ENCODE assay signal across 8 cellular contexts in the genomic region with DNA sequence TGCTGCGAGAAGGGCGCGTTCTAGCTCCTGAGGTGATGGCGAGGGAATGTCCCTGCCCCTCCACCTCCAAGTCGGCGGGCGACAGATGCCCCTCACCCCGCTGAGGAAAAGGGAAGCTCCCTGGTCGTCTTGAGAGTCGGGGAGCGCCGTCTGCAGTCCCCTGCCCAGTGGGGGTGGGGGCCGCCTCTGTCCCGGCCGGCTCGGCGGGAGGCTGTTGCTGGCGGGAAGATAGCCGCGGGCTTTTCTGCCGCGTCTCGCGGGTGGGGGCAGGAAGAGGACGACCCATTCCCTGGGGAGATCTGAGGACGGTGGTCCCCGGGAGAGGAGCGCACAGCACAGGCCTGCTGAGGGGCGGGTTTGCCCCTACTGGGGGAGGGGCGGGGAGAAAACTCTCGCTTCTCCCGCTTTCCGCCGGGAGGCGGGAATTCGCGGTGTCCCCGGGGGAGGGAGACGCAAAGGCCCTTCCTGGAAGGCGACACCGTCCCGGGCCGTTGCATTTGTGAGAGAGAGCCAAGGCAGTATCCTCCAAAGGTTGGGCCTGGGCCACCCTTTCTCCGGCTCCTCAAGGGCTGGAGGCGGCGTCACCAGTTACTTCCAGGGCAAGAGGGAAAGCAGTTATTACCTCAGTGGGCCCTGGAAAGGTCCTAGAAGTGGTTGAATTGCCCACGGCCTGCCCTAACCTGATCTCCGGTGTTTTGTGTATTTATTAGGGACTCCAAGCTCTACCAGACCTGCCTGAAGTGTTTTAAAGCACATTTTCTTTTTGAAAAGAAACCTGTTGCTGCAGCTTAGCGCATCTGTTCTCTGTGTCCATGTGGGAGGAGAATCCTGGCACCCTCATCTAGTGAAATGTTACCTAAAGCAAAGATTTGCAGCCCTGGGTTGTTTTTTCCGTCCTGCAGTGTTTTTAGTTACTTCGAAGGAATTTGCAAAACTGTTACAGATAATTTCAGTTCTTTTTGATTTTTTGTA. TPM values are rescaled to one million over a fixed set of nuclear protein-coding genes. Genes with fewer than 3 reads are reported as not detected.
DNase-seq lines count a peak whose midpoint lies in the region; ATAC-seq, FAIRE-seq and TF ChIP-seq lines count a peak whose summit lies in the region.

No MANE protein-coding gene starts in this region.

- peak overlapping the region; percentile 79 to 91 (median 82) for H3K4me3 ChIP-seq in H1 (ENCODE audit: extremely low read depth in 1 of 4, insufficient read depth in 2 of 4, low read depth in 3 of 4, low read length in 4 of 4)
- H3K4me3 ChIP-seq in lower lobe of right lung: peak overlapping the region; percentile 98

- H3K4me2 ChIP-seq in H1 (ENCODE audit: insufficient read depth in 1 of 2, low read depth in 2 of 2, low read length in 2 of 2): peak overlapping the region; percentile 81 to 99

- no peaks in the 10 kb centered on the region for H3K9me3 ChIP-seq in H1 (ENCODE audit: insufficient read depth in 2 of 2, low read depth in 1 of 2, low read length in 1 of 2)
- H3K9me3 ChIP-seq in lower lobe of right lung: no peaks in the 10 kb centered on the region

- H2AFZ ChIP-seq in H1 (ENCODE audit: low read length): no peak overlapping the region

- H3K4me1 ChIP-seq in H1 (replicated peaks in 1 of 4; ENCODE audit: control insufficient read depth in 3 of 4, insufficient read depth in 4 of 4, low read length in 3 of 4) (peaks cover 0 to 6% (median 2%) of the 10 kb centered on the region in 4 experiments; a peak in 3 of 7 replicates), lower lobe of right lung (peaks cover 54% of the 10 kb centered on the region)

- H3K23ac ChIP-seq in H1 (ENCODE audit: insufficient read length): no peak overlapping the region

- peaks cover 49% of the 10 kb centered on the region for H3K4me1 Mint-ChIP-seq in activated CD4-positive, alpha-beta memory T cell treated with anti-CD3 and anti-CD28 coated beads, Interleukin-2, amount 10 ng/mL, durations not matched to agents 7 days and 5 days
- peaks cover 58% of the 10 kb centered on the region for H3K4me1 Mint-ChIP-seq in stimulated activated memory B cell treated with anti-CD40 and anti-IgM and Interleukin-4, amounts not matched to agents 10 μg/mL and 1 μg/mL and 100 μg/mL, for 72 hours

- H3K9ac ChIP-seq in H1 (replicated peaks in 1 of 4; ENCODE audit: extremely low read depth in 1 of 4, low read depth in 3 of 4, low read length in 3 of 4): peak overlapping the region; percentile 90 to 98 (median 94)

- H3K9me3 Mint-ChIP-seq in activated CD4-positive, alpha-beta memory T cell treated with anti-CD3 and anti-CD28 coated beads, Interleukin-2, amount 10 ng/mL, durations not matched to agents 7 days and 5 days: no peaks in the 10 kb centered on the region
- no peaks in the 10 kb centered on the region for H3K9me3 Mint-ChIP-seq in stimulated activated memory B cell treated with anti-CD40 and anti-IgM and Interleukin-4, amounts not matched to agents 10 μg/mL and 1 μg/mL and 100 μg/mL, for 72 hours

- peak overlapping the region; percentile 100 for H2BK5ac ChIP-seq in H1 (ENCODE audit: low read depth, low read length)

- peak overlapping the region; percentile 91 for H2BK12ac ChIP-seq in H1 (ENCODE audit: low read depth, low read length)

- H3K14ac ChIP-seq in H1 (ENCODE audit: insufficient read length): peak overlapping the region; percentile 49

- no peak for TF ChIP-seq RAD21 in H1 (IDR thresholded peaks at IDR 0.05 in 1 of 2, conservative IDR thresholded peaks at IDR 0.05 in 1 of 2; ENCODE audit: low read depth in 2 of 2, low read length in 2 of 2)

- intact Hi-C loops in lower lobe of right lung (cut with DNase I): no loop called here

- peak; percentile 13 for ATAC-seq in GM19023 (IDR thresholded peaks at IDR 0.05; ENCODE audit: unreplicated experiment)
- peak; percentile 10 for ATAC-seq in HG03439 (IDR thresholded peaks at IDR 0.05; ENCODE audit: unreplicated experiment)
- peak; percentile 68 to 70 for ATAC-seq in lower lobe of right lung
- ATAC-seq in stimulated activated memory B cell treated with anti-CD40 and anti-IgM and Interleukin-4, amounts not matched to agents 10 μg/mL and 1 μg/mL and 100 μg/mL, for 72 hours: peak; percentile 35

- peak; percentile 27 for DNase-seq in AG09319 (ENCODE audit: extremely low read depth, low read depth)
- DNase-seq in NCI-H460 (ENCODE audit: extremely low read depth, low read depth): peak; percentile 41
- DNase-seq in activated CD4-positive, alpha-beta memory T cell treated with anti-CD3 and anti-CD28 coated beads, Interleukin-2, amount 10 ng/mL, durations not matched to agents 7 days and 5 days: peak; percentile 54
- peak; percentile 49 to 86 for DNase-seq in H1 (ENCODE audit: low read depth in 1 of 2, low spot score in 2 of 2)
- DNase-seq in lower lobe of right lung: peak; percentile 83

- H3K36me3 ChIP-seq in H1 (ENCODE audit: control insufficient read depth in 2 of 4, insufficient read depth in 4 of 4, low read length in 3 of 4) (peaks cover 0 to 3% (median 0%) of the 10 kb centered on the region in 4 experiments; a peak in 1 of 8 replicates), lower lobe of right lung (no peaks in the 10 kb centered on the region)

- POLR2A ChIA-PET in activated CD4-positive, alpha-beta memory T cell treated with anti-CD3 and anti-CD28 coated beads, Interleukin-2, amount 10 ng/mL, durations not matched to agents 7 days and 5 days (lab: Charles Lee): interaction anchor here (0.6 to 5.2 kb wide), 15 partner anchors 12 to 638 kb away, joined by 3 to 47 read pairs (median 3); partner anchors contain the start of genes RBBP4 and ZBTB8OS
- POLR2A ChIA-PET in H1 (lab: Charles Lee; ENCODE audit: partially characterized antibody): interaction anchor here (0.6 to 4.1 kb wide), 42 partner anchors 9 to 805 kb away, joined by 3 to 23 read pairs (median 5); partner anchors contain the start of genes BSDC1, FNDC5, MARCKSL1 and RBBP4

- peak overlapping the region; percentile 94 for H4K5ac ChIP-seq in H1 (ENCODE audit: insufficient read length, low read depth, low read length)

- H3K23me2 ChIP-seq in H1 (ENCODE audit: low read depth, low read length): peaks cover 6% of the 10 kb centered on the region

- H2AK5ac ChIP-seq in H1 (ENCODE audit: low read depth, low read length): no peak overlapping the region

- peak overlapping the region; percentile 46 for H2BK15ac ChIP-seq in H1 (ENCODE audit: low read length)

- TF ChIP-seq POLR2A in H1 (IDR thresholded peaks at IDR 0.05; ENCODE audit: control extremely low read depth in 1 of 2, low read depth in 2 of 2, low read length in 2 of 2): peak in 1 of 2 experiments; percentile 84; a peak in 2 of 3 replicates

- peak overlapping the region; percentile 91 for H3K18ac ChIP-seq in H1 (ENCODE audit: extremely low read depth, low read length)

- H3K79me2 ChIP-seq in H1 (ENCODE audit: control insufficient read depth in 1 of 2, insufficient read depth in 2 of 2, low read length in 2 of 2): peaks cover 18 to 85% of the 10 kb centered on the region in 2 experiments

- H3K27me3 ChIP-seq in H1 (replicated peaks in 1 of 4; ENCODE audit: control insufficient read depth in 3 of 4, extremely low read depth in 1 of 4, insufficient read depth in 3 of 4, low read length in 3 of 4): no peaks in the 10 kb centered on the region
- H3K27me3 ChIP-seq in lower lobe of right lung (ENCODE audit: low read depth): no peaks in the 10 kb centered on the region

- H3K4ac ChIP-seq in H1 (replicated peaks; ENCODE audit: insufficient read length, low read depth, low read length): peak overlapping the region; percentile 98

- 4% methylated on average over 37 of the region's 51 CpGs; no CpG with 5 or more reads in 1 of the 2 experiments for WGBS in H1 (ENCODE audit: extremely low coverage in 1 of 2, insufficient coverage in 1 of 2, insufficient read length in 1 of 2, insufficient replicate concordance in 2 of 2, low coverage in 1 of 2, low lambda C conversion rate in 2 of 2, missing lambda C conversion rate in 1 of 2), 2 experiments

- peak overlapping the region; percentile 89 for H3K27ac Mint-ChIP-seq in activated CD4-positive, alpha-beta memory T cell treated with anti-CD3 and anti-CD28 coated beads, Interleukin-2, amount 10 ng/mL, durations not matched to agents 7 days and 5 days
- peak overlapping the region; percentile 87 for H3K27ac Mint-ChIP-seq in stimulated activated memory B cell treated with anti-CD40 and anti-IgM and Interleukin-4, amounts not matched to agents 10 μg/mL and 1 μg/mL and 100 μg/mL, for 72 hours

- H2BK20ac ChIP-seq in H1 (ENCODE audit: low read length): no peak overlapping the region

- H3K56ac ChIP-seq in H1 (replicated peaks; ENCODE audit: insufficient read length, low read depth, low read length): peak overlapping the region; percentile 91

- peak overlapping the region; percentile 99 for H4K91ac ChIP-seq in H1 (replicated peaks; ENCODE audit: insufficient read length, low read length)

- H3K36me3 Mint-ChIP-seq in activated CD4-positive, alpha-beta memory T cell treated with anti-CD3 and anti-CD28 coated beads, Interleukin-2, amount 10 ng/mL, durations not matched to agents 7 days and 5 days (ENCODE audit: low read depth): peaks cover 52% of the 10 kb centered on the region
- H3K36me3 Mint-ChIP-seq in stimulated activated memory B cell treated with anti-CD40 and anti-IgM and Interleukin-4, amounts not matched to agents 10 μg/mL and 1 μg/mL and 100 μg/mL, for 72 hours: peaks cover 13% of the 10 kb centered on the region

- FAIRE-seq in H1 (lab: Jason Lieb, UNC): no peak

- H3K27ac ChIP-seq in H1 (ENCODE audit: low read depth, low read length): peak overlapping the region; percentile 95
- H3K27ac ChIP-seq in lower lobe of right lung: peak overlapping the region; percentile 95

- peak overlapping the region; percentile 60 for H2BK120ac ChIP-seq in H1 (replicated peaks; ENCODE audit: low read depth, low read length)

- no peaks in the 10 kb centered on the region; the same call in 1 of the 2 replicates for H3K79me1 ChIP-seq in H1 (ENCODE audit: low read depth, low read length)

- H3K4me3 Mint-ChIP-seq in activated CD4-positive, alpha-beta memory T cell treated with anti-CD3 and anti-CD28 coated beads, Interleukin-2, amount 10 ng/mL, durations not matched to agents 7 days and 5 days: peak overlapping the region; percentile 93
- peak overlapping the region; percentile 96 for H3K4me3 Mint-ChIP-seq in stimulated activated memory B cell treated with anti-CD40 and anti-IgM and Interleukin-4, amounts not matched to agents 10 μg/mL and 1 μg/mL and 100 μg/mL, for 72 hours

- H4K20me1 ChIP-seq in H1 (replicated peaks in 1 of 2; ENCODE audit: control insufficient read depth in 1 of 2, insufficient read depth in 2 of 2, low read length in 2 of 2): no peaks in the 10 kb centered on the region

- H4K8ac ChIP-seq in H1 (ENCODE audit: extremely low read depth, insufficient read depth, low read length): peak overlapping the region; percentile 99

- TF ChIP-seq CTCF in AG09319 (IDR thresholded peaks at IDR 0.05; ENCODE audit: low read depth, low read length) (no peak; the same call in 1 of the 2 replicates), H1 (IDR thresholded peaks at IDR 0.05; ENCODE audit: control extremely low read depth in 1 of 3, insufficient read depth in 1 of 3, low read depth in 1 of 3, low read length in 3 of 3) (no peak), lower lobe of right lung (IDR thresholded peaks at IDR 0.05) (no peak)

- CTCF ChIA-PET in activated CD4-positive, alpha-beta memory T cell treated with anti-CD3 and anti-CD28 coated beads, Interleukin-2, amount 10 ng/mL, durations not matched to agents 7 days and 5 days (lab: Charles Lee): interaction anchor here (1.2 kb wide), 1 partner anchor 45 kb away, joined by 4 read pairs; no protein-coding TSS in a partner anchor
- CTCF ChIA-PET in H1 (lab: Charles Lee; ENCODE audit: partially characterized antibody): interaction anchor here (0.7 to 1.2 kb wide), 2 partner anchors 11 to 75 kb away, joined by 3 to 4 read pairs; no protein-coding TSS in a partner anchor

- H3K27me3 Mint-ChIP-seq in activated CD4-positive, alpha-beta memory T cell treated with anti-CD3 and anti-CD28 coated beads, Interleukin-2, amount 10 ng/mL, durations not matched to agents 7 days and 5 days: no peaks in the 10 kb centered on the region
- H3K27me3 Mint-ChIP-seq in stimulated activated memory B cell treated with anti-CD40 and anti-IgM and Interleukin-4, amounts not matched to agents 10 μg/mL and 1 μg/mL and 100 μg/mL, for 72 hours: no peaks in the 10 kb centered on the region

- peak in 1 of 2 experiments; percentile 8; a peak in 1 of 3 replicates for TF ChIP-seq EP300 in H1 (IDR thresholded peaks at IDR 0.05; ENCODE audit: borderline replicate concordance in 1 of 2, low read depth in 2 of 2, low read length in 2 of 2)

RNA-seq across cellular contexts. Expression of gene S100PBP, which starts 0.6 kb away (rescaled TPM):
- total RNA-seq in NCI-H460 (2014; rRNA removed; shearing (Covaris generic)): 15.5 and 20.7 TPM in 2 replicates
- 18.9 and 40.1 TPM in 2 replicates for polyA plus RNA-seq in NCI-H460 (2014; cell fraction: nucleus; rRNA removed)
- 10 to 100 TPM; 78.4 to 84.0 TPM for total RNA-seq in activated CD4-positive, alpha-beta memory T cell treated with anti-CD3 and anti-CD28 coated beads, Interleukin-2, amount 10 ng/mL, durations not matched to agents 7 days and 5 days
- total RNA-seq in H1 (2021; fragmentation: NEBNext Ultra II Directional; extraction: Animal tissue kit (Norgen Biotek cat#: 25700)): 65.7 and 68.3 TPM in 2 replicates
- polyA plus RNA-seq in H1 (2011; rRNA removed): 22.4 and 43.8 TPM in 2 replicates
- 46.4 TPM for polyA plus RNA-seq in H1 (2011; cell fraction: cytosol; rRNA removed)
- polyA plus RNA-seq in H1 (2011; cell fraction: nucleus; rRNA removed): 33.6 TPM
- 32.9 to 54.0 TPM (median 40.1 TPM) in 4 replicates for polyA plus RNA-seq in H1 (2012, experiment 1 of 2)
- polyA plus RNA-seq in H1 (2012, experiment 2 of 2): 5.2 TPM
- 23.7 TPM for polyA plus RNA-seq in H1 (2013, experiment 1 of 2)
- polyA plus RNA-seq in H1 (2013, experiment 2 of 2): 20.8 TPM
- polyA minus RNA-seq in H1 (2011; rRNA and poly(A)+ RNA removed): 52.7 and 60.1 TPM in 2 replicates
- 42.5 TPM for polyA minus RNA-seq in H1 (2011; cell fraction: cytosol; rRNA and poly(A)+ RNA removed)
- 53.5 TPM for polyA minus RNA-seq in H1 (2011; cell fraction: nucleus; rRNA and poly(A)+ RNA removed)
- total RNA-seq in lower lobe of right lung: 37.5 TPM

RNA-seq across cellular contexts. Expression of gene YARS1, which starts 0.9 kb away (rescaled TPM):
- 169 and 184 TPM in 2 replicates for total RNA-seq in NCI-H460 (2014; rRNA removed; shearing (Covaris generic))
- 140 and 168 TPM in 2 replicates for polyA plus RNA-seq in NCI-H460 (2014; cell fraction: nucleus; rRNA removed)
- total RNA-seq in activated CD4-positive, alpha-beta memory T cell treated with anti-CD3 and anti-CD28 coated beads, Interleukin-2, amount 10 ng/mL, durations not matched to agents 7 days and 5 days: 100 to 1,000 TPM; 204 to 214 TPM
- total RNA-seq in H1 (2021; fragmentation: NEBNext Ultra II Directional; extraction: Animal tissue kit (Norgen Biotek cat#: 25700)): 226 and 230 TPM in 2 replicates
- 47.1 and 55.6 TPM in 2 replicates for polyA plus RNA-seq in H1 (2011; rRNA removed)
- polyA plus RNA-seq in H1 (2011; cell fraction: cytosol; rRNA removed): 88.6 TPM
- polyA plus RNA-seq in H1 (2011; cell fraction: nucleus; rRNA removed): 95.0 TPM
- 158 to 225 TPM (median 175 TPM) in 4 replicates for polyA plus RNA-seq in H1 (2012, experiment 1 of 2)
- polyA plus RNA-seq in H1 (2012, experiment 2 of 2): 92.7 TPM
- 125 TPM for polyA plus RNA-seq in H1 (2013, experiment 1 of 2)
- polyA plus RNA-seq in H1 (2013, experiment 2 of 2): 123 TPM
- 131 and 147 TPM in 2 replicates for polyA minus RNA-seq in H1 (2011; rRNA and poly(A)+ RNA removed)
- polyA minus RNA-seq in H1 (2011; cell fraction: cytosol; rRNA and poly(A)+ RNA removed): 73.1 TPM
- 73.2 TPM for polyA minus RNA-seq in H1 (2011; cell fraction: nucleus; rRNA and poly(A)+ RNA removed)
- 96.7 TPM for total RNA-seq in lower lobe of right lung

RNA-seq across cellular contexts. Expression of gene FNDC5, which starts 52.6 kb away (rescaled TPM):
- total RNA-seq in NCI-H460 (2014; rRNA removed; shearing (Covaris generic)): 0.59 TPM in 1 of 2 replicates, not detected in the other
- polyA plus RNA-seq in NCI-H460 (2014; cell fraction: nucleus; rRNA removed): 0.15 TPM in 1 of 2 replicates, not detected in the other
- not detected for total RNA-seq in activated CD4-positive, alpha-beta memory T cell treated with anti-CD3 and anti-CD28 coated beads, Interleukin-2, amount 10 ng/mL, durations not matched to agents 7 days and 5 days
- total RNA-seq in H1 (2021; fragmentation: NEBNext Ultra II Directional; extraction: Animal tissue kit (Norgen Biotek cat#: 25700)): 0.94 and 2.0 TPM in 2 replicates
- polyA plus RNA-seq in H1 (2011; rRNA removed): 1.8 and 3.2 TPM in 2 replicates
- polyA plus RNA-seq in H1 (2011; cell fraction: cytosol; rRNA removed): 3.3 TPM
- polyA plus RNA-seq in H1 (2011; cell fraction: nucleus; rRNA removed): 6.4 TPM
- 2.3 to 4.0 TPM (median 3.0 TPM) in 4 replicates for polyA plus RNA-seq in H1 (2012, experiment 1 of 2)
- polyA plus RNA-seq in H1 (2012, experiment 2 of 2): 1.0 TPM
- polyA plus RNA-seq in H1 (2013, experiment 1 of 2): 3.2 TPM
- polyA plus RNA-seq in H1 (2013, experiment 2 of 2): 2.1 TPM
- polyA minus RNA-seq in H1 (2011; rRNA and poly(A)+ RNA removed): 1.9 and 2.2 TPM in 2 replicates
- polyA minus RNA-seq in H1 (2011; cell fraction: cytosol; rRNA and poly(A)+ RNA removed): not detected
- 1.3 TPM for polyA minus RNA-seq in H1 (2011; cell fraction: nucleus; rRNA and poly(A)+ RNA removed)
- 0.65 TPM for total RNA-seq in lower lobe of right lung

Comparison
In these comparisons a context has a peak if more than half of its experiments do, and no peak if none do; other contexts are left out.
1. Peak in every context shown above with its lines: DNase-seq, ATAC-seq, H3K4me3 ChIP-seq and H3K27ac ChIP-seq.
2. DNase-seq: peak in every context shown above with its lines; median percentile 83 in lower lobe of right lung; 68 in H1; 54 in activated CD4-positive, alpha-beta memory T cell treated with anti-CD3 and anti-CD28 coated beads, Interleukin-2, amount 10 ng/mL, durations not matched to agents 7 days and 5 days; 41 in NCI-H460; 27 in AG09319.
3. ATAC-seq: peak in every context shown above with its lines; median percentile 69 in lower lobe of right lung; 35 in stimulated activated memory B cell treated with anti-CD40 and anti-IgM and Interleukin-4, amounts not matched to agents 10 μg/mL and 1 μg/mL and 100 μg/mL, for 72 hours; 13 in GM19023; 10 in HG03439.